ENCODE assay signal across 25 cellular contexts in genomic region chr2:239479471-239479870, GRCh38.
DNase-seq lines count a peak whose midpoint lies in the region; ATAC-seq and TF ChIP-seq lines count a peak whose summit lies in the region.
"Had no signal": no experiment of that assay in that cellular context is flagged by ENCODE, and none has a peak within 500 bp of the region (broad histone marks: within the 10 kb centered on the region; RNA-seq: fewer than 3 reads in every experiment).

No MANE protein-coding gene starts in this region.

- peaks cover 0 to 3% of the 10 kb centered on the region in 2 donors for H3K4me1 Mint-ChIP-seq in natural killer cell treated with Interleukin-12 subunit alpha and Interleukin-12 subunit beta and Interleukin-15 and Interleukin-18, amount 100 ng/mL, for 72 hours (ENCODE audit: low read depth in 2 of 2)
- H3K4me1 Mint-ChIP-seq in natural killer cell: no peaks in the 10 kb centered on the region
- peaks cover 6% of the 10 kb centered on the region for H3K4me1 Mint-ChIP-seq in dendritic cell treated with granulocyte-macrophage colony-stimulating factor and Interleukin-4, amounts not matched to agents 40 ng/mL and 50 ng/mL, for 4 days (ENCODE audit: low read depth)
- H3K4me1 Mint-ChIP-seq in stimulated activated memory B cell treated with anti-CD40 and anti-IgM and Interleukin-4, amounts not matched to agents 10 μg/mL and 1 μg/mL and 100 μg/mL, for 72 hours: no peaks in the 10 kb centered on the region
- H3K4me1 Mint-ChIP-seq: CD4-positive, alpha-beta memory T cell; CD4-positive, CD25-positive, alpha-beta regulatory T cell; CD8-positive, alpha-beta memory T cell had no signal

- peaks cover 8 to 16% of the 10 kb centered on the region in 2 donors for H3K27me3 Mint-ChIP-seq in natural killer cell treated with Interleukin-12 subunit alpha and Interleukin-12 subunit beta and Interleukin-15 and Interleukin-18, amount 100 ng/mL, for 72 hours
- H3K27me3 Mint-ChIP-seq in natural killer cell (ENCODE audit: low read depth in 2 of 2): peaks cover 16 to 18% of the 10 kb centered on the region in 2 donors
- H3K27me3 Mint-ChIP-seq in dendritic cell treated with granulocyte-macrophage colony-stimulating factor and Interleukin-4, amounts not matched to agents 40 ng/mL and 50 ng/mL, for 4 days: peaks cover 26% of the 10 kb centered on the region
- peaks cover 45% of the 10 kb centered on the region for H3K27me3 Mint-ChIP-seq in stimulated activated memory B cell treated with anti-CD40 and anti-IgM and Interleukin-4, amounts not matched to agents 10 μg/mL and 1 μg/mL and 100 μg/mL, for 72 hours

- H3K9me3 ChIP-seq in neuronal stem cell (replicated peaks in 1 of 2; ENCODE audit: control insufficient read depth in 2 of 2, insufficient read depth in 1 of 2, low read depth in 1 of 2, low read length in 2 of 2) (no peaks in the 10 kb centered on the region), sigmoid colon (no peaks in the 10 kb centered on the region)
- H3K9me3 ChIP-seq: A549, BE2C had no signal

- no peak overlapping the region for H3K27ac Mint-ChIP-seq in natural killer cell treated with Interleukin-12 subunit alpha and Interleukin-12 subunit beta and Interleukin-15 and Interleukin-18, amount 100 ng/mL, for 72 hours
- H3K27ac Mint-ChIP-seq in natural killer cell: no peak overlapping the region
- H3K27ac Mint-ChIP-seq in dendritic cell treated with granulocyte-macrophage colony-stimulating factor and Interleukin-4, amounts not matched to agents 40 ng/mL and 50 ng/mL, for 4 days: peak overlapping the region; percentile 26
- H3K27ac Mint-ChIP-seq in stimulated activated memory B cell treated with anti-CD40 and anti-IgM and Interleukin-4, amounts not matched to agents 10 μg/mL and 1 μg/mL and 100 μg/mL, for 72 hours: no peak overlapping the region
- H3K27ac Mint-ChIP-seq: CD14-positive monocyte; CD4-positive, alpha-beta memory T cell; CD4-positive, CD25-positive, alpha-beta regulatory T cell had no signal

- H3K9ac ChIP-seq in neuronal stem cell (ENCODE audit: low read depth, low read length, poor library complexity): no peak overlapping the region

- H2BK120ac ChIP-seq in neuronal stem cell (ENCODE audit: low read depth, low read length): no peak overlapping the region

- no peak overlapping the region for H3K4me2 ChIP-seq in neuronal stem cell (ENCODE audit: insufficient read depth, low read length, poor library complexity, severe bottlenecking)
- H3K4me2 ChIP-seq: A549 had no signal

- H3K18ac ChIP-seq in neuronal stem cell (ENCODE audit: low read length): peak overlapping the region; percentile 36

- H3K4me3 ChIP-seq in neuronal stem cell (ENCODE audit: low read length in 2 of 2) (no peak overlapping the region), sigmoid colon (no peak overlapping the region)
- H3K4me3 ChIP-seq: A549, GM12878 had no signal

- no peak overlapping the region for H3K23ac ChIP-seq in neuronal stem cell (ENCODE audit: low read depth, low read length, poor library complexity)

- H3K4me3 Mint-ChIP-seq in natural killer cell treated with Interleukin-12 subunit alpha and Interleukin-12 subunit beta and Interleukin-15 and Interleukin-18, amount 100 ng/mL, for 72 hours: no peak overlapping the region
- H3K4me3 Mint-ChIP-seq in natural killer cell: no peak overlapping the region
- no peak overlapping the region for H3K4me3 Mint-ChIP-seq in dendritic cell treated with granulocyte-macrophage colony-stimulating factor and Interleukin-4, amounts not matched to agents 40 ng/mL and 50 ng/mL, for 4 days
- H3K4me3 Mint-ChIP-seq in stimulated activated memory B cell treated with anti-CD40 and anti-IgM and Interleukin-4, amounts not matched to agents 10 μg/mL and 1 μg/mL and 100 μg/mL, for 72 hours: no peak overlapping the region
- H3K4me3 Mint-ChIP-seq: CD14-positive monocyte; CD4-positive, alpha-beta memory T cell; CD4-positive, CD25-positive, alpha-beta regulatory T cell; CD8-positive, alpha-beta memory T cell had no signal

- DNase-seq in natural killer cell treated with Interleukin-12 subunit alpha and Interleukin-12 subunit beta and Interleukin-15 and Interleukin-18, amount 100 ng/mL, for 72 hours (ENCODE audit: low spot score): no peak
- DNase-seq in natural killer cell: no peak
- DNase-seq in neuronal stem cell (ENCODE audit: low spot score): no peak
- no peak for DNase-seq in ureter (ENCODE audit: low spot score)
- no peak for DNase-seq in sigmoid colon
- no peak for DNase-seq in RKO (ENCODE audit: low spot score)
- DNase-seq: BE2C; C1 segment of cervical spinal cord; CD4-positive, alpha-beta memory T cell; CD4-positive, CD25-positive, alpha-beta regulatory T cell; COR-L47; DMS 273 treated with DMSO at 0.1 percent for 48 hours; DMS153; DMS53; DMS79; DND-41; EL; GDM1 had no signal

- no peaks in the 10 kb centered on the region for H3K79me1 ChIP-seq in neuronal stem cell (ENCODE audit: low read depth, low read length)

- H4K8ac ChIP-seq in neuronal stem cell (ENCODE audit: low read depth, low read length): no peak overlapping the region

- H3K14ac ChIP-seq in neuronal stem cell (ENCODE audit: low read length): no peak overlapping the region

- no peaks in the 10 kb centered on the region for H3K36me3 Mint-ChIP-seq in natural killer cell treated with Interleukin-12 subunit alpha and Interleukin-12 subunit beta and Interleukin-15 and Interleukin-18, amount 100 ng/mL, for 72 hours
- no peaks in the 10 kb centered on the region for H3K36me3 Mint-ChIP-seq in natural killer cell
- H3K36me3 Mint-ChIP-seq in dendritic cell treated with granulocyte-macrophage colony-stimulating factor and Interleukin-4, amounts not matched to agents 40 ng/mL and 50 ng/mL, for 4 days (ENCODE audit: low read depth): no peaks in the 10 kb centered on the region
- no peaks in the 10 kb centered on the region for H3K36me3 Mint-ChIP-seq in stimulated activated memory B cell treated with anti-CD40 and anti-IgM and Interleukin-4, amounts not matched to agents 10 μg/mL and 1 μg/mL and 100 μg/mL, for 72 hours
- H3K36me3 Mint-ChIP-seq: CD14-positive monocyte; CD4-positive, alpha-beta memory T cell; CD4-positive, CD25-positive, alpha-beta regulatory T cell; CD8-positive, alpha-beta memory T cell had no signal

- H2AFZ ChIP-seq in neuronal stem cell (ENCODE audit: low read length): no peak overlapping the region

- H2BK5ac ChIP-seq in neuronal stem cell (ENCODE audit: low read length): no peak overlapping the region

- H4K91ac ChIP-seq in neuronal stem cell (ENCODE audit: low read depth, low read length, poor library complexity): no peak overlapping the region

- H3K36me3 ChIP-seq in neuronal stem cell (replicated peaks in 1 of 2; ENCODE audit: control insufficient read depth in 2 of 2, insufficient read depth in 2 of 2, low read length in 2 of 2) (no peaks in the 10 kb centered on the region), sigmoid colon (no peaks in the 10 kb centered on the region)
- H3K36me3 ChIP-seq: BE2C had no signal

- H3K9me3 Mint-ChIP-seq in natural killer cell treated with Interleukin-12 subunit alpha and Interleukin-12 subunit beta and Interleukin-15 and Interleukin-18, amount 100 ng/mL, for 72 hours: no peaks in the 10 kb centered on the region
- H3K9me3 Mint-ChIP-seq in natural killer cell: no peaks in the 10 kb centered on the region
- no peaks in the 10 kb centered on the region for H3K9me3 Mint-ChIP-seq in dendritic cell treated with granulocyte-macrophage colony-stimulating factor and Interleukin-4, amounts not matched to agents 40 ng/mL and 50 ng/mL, for 4 days
- H3K9me3 Mint-ChIP-seq in stimulated activated memory B cell treated with anti-CD40 and anti-IgM and Interleukin-4, amounts not matched to agents 10 μg/mL and 1 μg/mL and 100 μg/mL, for 72 hours: no peaks in the 10 kb centered on the region
- H3K9me3 Mint-ChIP-seq: CD4-positive, alpha-beta memory T cell; CD8-positive, alpha-beta memory T cell had no signal

- H3K27me3 ChIP-seq in neuronal stem cell (ENCODE audit: control insufficient read depth in 3 of 3, insufficient read depth in 3 of 3, low read depth in 1 of 3, low read length in 3 of 3) (peaks cover 0 to 4% (median 0%) of the 10 kb centered on the region in 3 experiments), sigmoid colon (no peaks in the 10 kb centered on the region)
- H3K27me3 ChIP-seq: BE2C had no signal

- H2BK15ac ChIP-seq in neuronal stem cell (ENCODE audit: low read length): no peak overlapping the region

- TF ChIP-seq CTCF in natural killer cell (IDR thresholded peaks at IDR 0.05) (no peak), sigmoid colon (IDR thresholded peaks at IDR 0.05) (no peak)

- H3K27ac ChIP-seq in neuronal stem cell (replicated peaks; ENCODE audit: low read length) (no peak overlapping the region), sigmoid colon (no peak overlapping the region)
- H3K27ac ChIP-seq: 22Rv1, A549 had no signal

- peaks cover 0 to 2% of the 10 kb centered on the region in 2 donors for H3K4me1 ChIP-seq in neuronal stem cell (ENCODE audit: control insufficient read depth in 2 of 2, insufficient read depth in 1 of 2, low read depth in 1 of 2, low read length in 2 of 2)
- H3K4me1 ChIP-seq in sigmoid colon: no peaks in the 10 kb centered on the region
- H3K4me1 ChIP-seq: A549, BE2C had no signal

- intact Hi-C loops in natural killer cell (cut with micrococcal nuclease): no loop called here
- intact Hi-C loops in dendritic cell treated with granulocyte-macrophage colony-stimulating factor and Interleukin-4, amounts not matched to agents 40 ng/mL and 50 ng/mL, for 4 days (cut with micrococcal nuclease): no loop called here
- intact Hi-C loops in sigmoid colon (cut with DNase I): no loop called here

- no peak for TF ChIP-seq EP300 in sigmoid colon (IDR thresholded peaks at IDR 0.05)

- TF ChIP-seq POLR2A in sigmoid colon (IDR thresholded peaks at IDR 0.05): no peak

- no CpG with 5 or more reads among the region's 5 CpGs for WGBS in neuronal stem cell (ENCODE audit: extremely low coverage in 2 of 2, insufficient read length in 2 of 2, insufficient replicate concordance in 1 of 2), 2 donors
- 79 to 89% methylated on average over 5 of the region's 5 CpGs for WGBS in sigmoid colon, 2 donors

- H3K4ac ChIP-seq in neuronal stem cell (ENCODE audit: low read length): peak overlapping the region; percentile 17

- no peak overlapping the region for H2BK12ac ChIP-seq in neuronal stem cell (ENCODE audit: low read length)

- peak; percentile 31 to 48 for ATAC-seq in natural killer cell treated with Interleukin-12 subunit alpha and Interleukin-12 subunit beta and Interleukin-15 and Interleukin-18, amount 100 ng/mL, for 72 hours
- ATAC-seq in natural killer cell: no peak
- ATAC-seq in stimulated activated memory B cell treated with anti-CD40 and anti-IgM and Interleukin-4, amounts not matched to agents 10 μg/mL and 1 μg/mL and 100 μg/mL, for 72 hours: peak; percentile 17
- ATAC-seq: A549, GM12878 had no signal

- peak overlapping the region; percentile 73 for H2AK5ac ChIP-seq in neuronal stem cell (ENCODE audit: low read depth, low read length)

Comparison
In these comparisons a context has a peak if more than half of its experiments do, and no peak if none do; other contexts are left out.
1. ATAC-seq: peak in natural killer cell treated with Interleukin-12 subunit alpha and Interleukin-12 subunit beta and Interleukin-15 and Interleukin-18, amount 100 ng/mL, for 72 hours (2 of 2) and stimulated activated memory B cell treated with anti-CD40 and anti-IgM and Interleukin-4, amounts not matched to agents 10 μg/mL and 1 μg/mL and 100 μg/mL, for 72 hours (single experiment); none in natural killer cell (0 of 3).